In genomic region chr18:7394041-7394440, GRCh38 we compare ENCODE assay signal across 22 cellular contexts.
"Had no signal": no experiment of that assay in that cellular context is flagged by ENCODE, and none has a peak within 500 bp of the region (broad histone marks: within the 10 kb centered on the region; RNA-seq: fewer than 3 reads in every experiment).

No MANE protein-coding gene starts in this region.

- H3K4me3 Mint-ChIP-seq: naive B cell; naive thymus-derived CD8-positive, alpha-beta T cell; natural killer cell treated with Interleukin-12 subunit alpha and Interleukin-12 subunit beta and Interleukin-15 and Interleukin-18, amount 100 ng/mL, for 72 hours; neural crest cell; stimulated activated effector memory CD8-positive, alpha-beta T cell treated with anti-CD3 and anti-CD28 coated beads, Interleukin-12 subunit alpha, Interleukin-12 subunit beta, amount 100 ng/mL, for 72 hours; stimulated activated naive B cell treated with anti-CD40 and anti-IgM and Interleukin-4, amounts not matched to agents 10 μg/mL and 1 μg/mL and 100 μg/mL, for 72 hours; stimulated activated naive CD8-positive, alpha-beta T cell treated with anti-CD3 and anti-CD28 coated beads, Interleukin-15, Interleukin-2, amounts not matched to agents 100 ng/mL and 50 ng/mL, for 24 hours had no signal

- H3K36me3 Mint-ChIP-seq: naive B cell; naive thymus-derived CD8-positive, alpha-beta T cell; natural killer cell treated with Interleukin-12 subunit alpha and Interleukin-12 subunit beta and Interleukin-15 and Interleukin-18, amount 100 ng/mL, for 72 hours; stimulated activated effector memory CD8-positive, alpha-beta T cell treated with anti-CD3 and anti-CD28 coated beads, Interleukin-12 subunit alpha, Interleukin-12 subunit beta, amount 100 ng/mL, for 72 hours; stimulated activated naive B cell treated with anti-CD40 and anti-IgM and Interleukin-4, amounts not matched to agents 10 μg/mL and 1 μg/mL and 100 μg/mL, for 72 hours had no signal

- H3K27ac Mint-ChIP-seq: naive B cell; naive thymus-derived CD8-positive, alpha-beta T cell; natural killer cell treated with Interleukin-12 subunit alpha and Interleukin-12 subunit beta and Interleukin-15 and Interleukin-18, amount 100 ng/mL, for 72 hours; stimulated activated effector memory CD8-positive, alpha-beta T cell treated with anti-CD3 and anti-CD28 coated beads, Interleukin-12 subunit alpha, Interleukin-12 subunit beta, amount 100 ng/mL, for 72 hours; stimulated activated naive B cell treated with anti-CD40 and anti-IgM and Interleukin-4, amounts not matched to agents 10 μg/mL and 1 μg/mL and 100 μg/mL, for 72 hours; stimulated activated naive CD8-positive, alpha-beta T cell treated with anti-CD3 and anti-CD28 coated beads, Interleukin-15, Interleukin-2, amounts not matched to agents 100 ng/mL and 50 ng/mL, for 24 hours had no signal

- H3K27me3 Mint-ChIP-seq: naive B cell; natural killer cell treated with Interleukin-12 subunit alpha and Interleukin-12 subunit beta and Interleukin-15 and Interleukin-18, amount 100 ng/mL, for 72 hours; stimulated activated naive B cell treated with anti-CD40 and anti-IgM and Interleukin-4, amounts not matched to agents 10 μg/mL and 1 μg/mL and 100 μg/mL, for 72 hours; stimulated activated naive CD8-positive, alpha-beta T cell treated with anti-CD3 and anti-CD28 coated beads, Interleukin-15, Interleukin-2, amounts not matched to agents 100 ng/mL and 50 ng/mL, for 24 hours had no signal

- H3K4me1 Mint-ChIP-seq: naive B cell; naive thymus-derived CD8-positive, alpha-beta T cell; stimulated activated effector memory CD8-positive, alpha-beta T cell treated with anti-CD3 and anti-CD28 coated beads, Interleukin-12 subunit alpha, Interleukin-12 subunit beta, amount 100 ng/mL, for 72 hours; stimulated activated naive B cell treated with anti-CD40 and anti-IgM and Interleukin-4, amounts not matched to agents 10 μg/mL and 1 μg/mL and 100 μg/mL, for 72 hours had no signal

- ATAC-seq: naive thymus-derived CD8-positive, alpha-beta T cell; pancreas; stimulated activated naive B cell treated with anti-CD40 and anti-IgM and Interleukin-4, amounts not matched to agents 10 μg/mL and 1 μg/mL and 100 μg/mL, for 72 hours had no signal

- H3K9me3 Mint-ChIP-seq: neural crest cell; stimulated activated naive CD8-positive, alpha-beta T cell treated with anti-CD3 and anti-CD28 coated beads, Interleukin-15, Interleukin-2, amounts not matched to agents 100 ng/mL and 50 ng/mL, for 24 hours had no signal

- DNase-seq: naive B cell; naive thymus-derived CD8-positive, alpha-beta T cell; nucleus accumbens; pancreas; retina; right lobe of liver; sigmoid colon; small intestine; stimulated activated CD4-positive, alpha-beta T cell treated with anti-CD3 and anti-CD28 coated beads, Interleukin-15, amount 100 ng/mL, for 24 hours; stimulated activated CD4-positive, alpha-beta T cell treated with anti-CD3 and anti-CD28 coated beads, Interleukin-2, amount 100 ng/mL, for 24 hours; stimulated activated CD4-positive, alpha-beta T cell treated with anti-CD3 and anti-CD28 coated beads, Interleukin-2, amount 100 ng/mL, for 48 hours; stimulated activated CD4-positive, alpha-beta T cell treated with anti-CD3 and anti-CD28 coated beads, Interleukin-4, amount 100 ng/mL, for 24 hours; stimulated activated naive B cell treated with anti-CD40 and anti-IgM and Interleukin-4, amounts not matched to agents 10 μg/mL and 1 μg/mL and 100 μg/mL, for 72 hours; stimulated activated naive CD4-positive, alpha-beta T cell treated with Interleukin-2 at 50 U/mL for 16 hours; stomach; thyroid gland; upper lobe of right lung; uterus had no signal
